ENCODE assay signal across 17 cellular contexts in the genomic region with DNA sequence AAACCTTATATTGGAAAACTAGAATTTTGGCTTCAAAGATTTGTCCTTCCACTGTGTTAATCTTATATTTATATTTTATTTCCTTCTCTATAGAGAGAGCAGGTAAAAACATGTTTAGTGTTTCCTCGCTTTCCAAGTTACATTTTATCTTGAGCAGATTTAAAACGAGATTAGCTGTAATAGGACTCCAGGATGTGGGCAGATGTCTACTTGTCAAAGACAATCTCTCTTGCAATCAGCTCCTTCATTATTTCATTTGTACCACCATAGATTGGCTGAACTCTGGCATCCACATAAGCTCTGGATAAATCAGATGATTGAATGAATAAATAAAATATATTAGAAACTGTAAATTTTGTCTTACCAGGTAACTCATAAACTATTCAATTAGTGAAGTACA.
"Had no signal": no experiment of that assay in that cellular context is flagged by ENCODE, and none has a peak within 500 bp of the region (broad histone marks: within the 10 kb centered on the region; RNA-seq: fewer than 3 reads in every experiment).

No MANE protein-coding gene starts in this region.

- H3K27ac Mint-ChIP-seq: naive B cell; progenitor cell of endocrine pancreas; stimulated activated effector memory CD8-positive, alpha-beta T cell treated with anti-CD3 and anti-CD28 coated beads, Interleukin-12 subunit alpha, Interleukin-12 subunit beta, amount 100 ng/mL, for 72 hours; T-helper 1 cell treated with Interleukin-12 subunit alpha and Interleukin-12 subunit beta and Interleukin-4 antibody, amounts not matched to agents 30 μg/mL and 1 μg/mL, for 36 hours had no signal

- H3K4me1 Mint-ChIP-seq: central memory CD8-positive, alpha-beta T cell; naive B cell; stimulated activated effector memory CD8-positive, alpha-beta T cell treated with anti-CD3 and anti-CD28 coated beads, Interleukin-12 subunit alpha, Interleukin-12 subunit beta, amount 100 ng/mL, for 72 hours had no signal

- H3K4me3 ChIP-seq: gastroesophageal sphincter, lower lobe of right lung, smooth muscle cell, tibial artery had no signal

- H3K4me2 ChIP-seq: smooth muscle cell had no signal

- H3K27me3 ChIP-seq: gastroesophageal sphincter, neutrophil, tibial artery had no signal

- H3K9me3 ChIP-seq: neutrophil had no signal

- H3K36me3 ChIP-seq: gastroesophageal sphincter, lower lobe of right lung, neutrophil had no signal

- H3K27me3 Mint-ChIP-seq: progenitor cell of endocrine pancreas had no signal

- DNase-seq: activated naive CD4-positive, alpha-beta T cell treated with anti-CD3 and anti-CD28 coated beads, Interleukin-2, amount 50 U/mL, for 16 hours; activated T-cell treated with anti-CD3 and anti-CD28 coated beads, Interleukin-2, amount 50 U/mL, for 1 hour; effector memory CD4-positive, alpha-beta T cell; lower lobe of right lung; midbrain; naive B cell; right cardiac atrium; tibial artery had no signal

- H3K4me1 ChIP-seq: gastroesophageal sphincter, lower lobe of right lung, tibial artery had no signal

- H3K27ac ChIP-seq: epithelial cell of prostate, gastroesophageal sphincter, lower lobe of right lung, neutrophil, tibial artery had no signal

- ATAC-seq: activated CD4-positive, CD25-positive, alpha-beta regulatory T cell treated with anti-CD3 and anti-CD28 coated beads, Interleukin-2, amount 50 U/mL, for 24 hours; gastroesophageal sphincter; right cardiac atrium; stimulated activated effector memory CD8-positive, alpha-beta T cell treated with anti-CD3 and anti-CD28 coated beads, Interleukin-12 subunit alpha, Interleukin-12 subunit beta, amount 100 ng/mL, for 72 hours had no signal

- H3K36me3 Mint-ChIP-seq: stimulated activated effector memory CD8-positive, alpha-beta T cell treated with anti-CD3 and anti-CD28 coated beads, Interleukin-12 subunit alpha, Interleukin-12 subunit beta, amount 100 ng/mL, for 72 hours had no signal

- H3K4me3 Mint-ChIP-seq: central memory CD8-positive, alpha-beta T cell; naive B cell; stimulated activated effector memory CD8-positive, alpha-beta T cell treated with anti-CD3 and anti-CD28 coated beads, Interleukin-12 subunit alpha, Interleukin-12 subunit beta, amount 100 ng/mL, for 72 hours; T-helper 1 cell treated with Interleukin-12 subunit alpha and Interleukin-12 subunit beta and Interleukin-4 antibody, amounts not matched to agents 30 μg/mL and 1 μg/mL, for 36 hours had no signal
